ENCODE assay signal across 20 cellular contexts in genomic region chr5:75601567-75601966, GRCh38. TPM values are rescaled to one million over a fixed set of nuclear protein-coding genes. Genes with fewer than 3 reads are reported as not detected.
A peak's percentile ranks its signal among the peaks of the same experiment; 100 is the strongest.
DNase-seq lines count a peak whose midpoint lies in the region; ATAC-seq and TF ChIP-seq lines count a peak whose summit lies in the region.
"Had no signal": no experiment of that assay in that cellular context is flagged by ENCODE, and none has a peak within 500 bp of the region (broad histone marks: within the 10 kb centered on the region; RNA-seq: fewer than 3 reads in every experiment).

No MANE protein-coding gene starts in this region.

- H2AFZ ChIP-seq in mesenchymal stem cell (ENCODE audit: low read depth, low read length) (no peak overlapping the region), hepatocyte (no peak overlapping the region)

- peaks cover 4% of the 10 kb centered on the region for H3K79me1 ChIP-seq in mesenchymal stem cell (replicated peaks; ENCODE audit: low read length, poor library complexity, severe bottlenecking)

- H3K4me3 Mint-ChIP-seq in Calu3 (ENCODE audit: low read depth, unreplicated experiment): no peak overlapping the region

- H2BK12ac ChIP-seq in mesenchymal stem cell (ENCODE audit: low read length in 2 of 2): peak overlapping the region in 1 of 2 experiments; percentile 90

- no peaks in the 10 kb centered on the region for H3K27me3 ChIP-seq in brain microvascular endothelial cell (replicated peaks)
- H3K27me3 ChIP-seq in mesenchymal stem cell (ENCODE audit: control insufficient read depth in 1 of 2, insufficient read depth in 1 of 2, low read length in 2 of 2): no peaks in the 10 kb centered on the region
- no peaks in the 10 kb centered on the region for H3K27me3 ChIP-seq in hepatocyte
- H3K27me3 ChIP-seq: SJCRH30 had no signal

- no peak overlapping the region for H3K4me3 ChIP-seq in brain microvascular endothelial cell (ENCODE audit: low read depth, low read length)
- no peak overlapping the region for H3K4me3 ChIP-seq in mesenchymal stem cell (ENCODE audit: insufficient read depth in 1 of 2, low read depth in 1 of 2, low read length in 2 of 2)
- H3K4me3 ChIP-seq in coronary artery: no peak overlapping the region
- H3K4me3 ChIP-seq in hepatocyte: no peak overlapping the region
- H3K4me3 ChIP-seq: A549, SJCRH30 had no signal

- CTCF ChIA-PET in Calu3 (lab: Charles Lee): interaction anchor here (1.0 kb wide), 1 partner anchor 79 kb away, joined by 4 read pairs; no protein-coding TSS in a partner anchor

- no peaks in the 10 kb centered on the region for H3K9me3 Mint-ChIP-seq in Calu3 (ENCODE audit: low read depth, unreplicated experiment)

- no peak overlapping the region for H2BK120ac ChIP-seq in mesenchymal stem cell (ENCODE audit: low read depth, low read length)

- peaks cover 9% of the 10 kb centered on the region for H3K4me1 Mint-ChIP-seq in Calu3 (ENCODE audit: low read depth, unreplicated experiment)

- H3K9me3 ChIP-seq in mesenchymal stem cell (ENCODE audit: control insufficient read depth, low read length) (no peaks in the 10 kb centered on the region), hepatocyte (ENCODE audit: low read depth) (no peaks in the 10 kb centered on the region)
- H3K9me3 ChIP-seq: A549, SJCRH30 had no signal

- in situ Hi-C loops in brain microvascular endothelial cell (cut with HindIII; ENCODE audit: low pct_ligation_motif_present, low sequenced_read_pairs): no loop called here

- peaks cover 6% of the 10 kb centered on the region for H3K36me3 Mint-ChIP-seq in Calu3 (ENCODE audit: insufficient read depth, unreplicated experiment)

- no peak overlapping the region for H2BK15ac ChIP-seq in mesenchymal stem cell (ENCODE audit: low read depth, poor library complexity, severe bottlenecking)

- no peak overlapping the region for H4K91ac ChIP-seq in mesenchymal stem cell (ENCODE audit: low read length)

- H3K79me2 ChIP-seq in hepatocyte: no peaks in the 10 kb centered on the region

- H3K27me3 Mint-ChIP-seq in Calu3 (ENCODE audit: unreplicated experiment): no peaks in the 10 kb centered on the region

- DNase-seq in Calu3: no peak
- peak; percentile 7 for DNase-seq in NCI-H226
- no peak for DNase-seq in brain microvascular endothelial cell
- DNase-seq in mesenchymal stem cell: peak; percentile 69
- DNase-seq in NCI-H446 treated with DMSO at 0.1 percent for 48 hours (lab: John Stamatoyannopoulos, UW): no peak
- no peak for DNase-seq in coronary artery (ENCODE audit: low spot score)
- DNase-seq in hepatocyte (ENCODE audit: low spot score): no peak
- DNase-seq: C1 segment of cervical spinal cord, Karpas-422, MM.1S, NCI-H1105, NCI-H1694 treated with DMSO at 0.1 percent for 48 hours, NCI-H2107, NCI-H345, NCI-H526 treated with DMSO at 0.1 percent for 48 hours, SJCRH30 had no signal

- peak overlapping the region in 1 of 2 experiments; percentile 87 for H3K18ac ChIP-seq in mesenchymal stem cell (ENCODE audit: low read depth in 1 of 2, low read length in 2 of 2)

- no peak overlapping the region for H2AK5ac ChIP-seq in mesenchymal stem cell (ENCODE audit: low read length, severe bottlenecking)

- WGBS in mesenchymal stem cell: 95% methylated on average over 1 of the region's 1 CpG
- WGBS in hepatocyte (ENCODE audit: low lambda C conversion rate, missing lambda C conversion rate): 100% methylated on average over 1 of the region's 1 CpG

- intact Hi-C loops in Calu3 (cut with micrococcal nuclease; ENCODE audit: unreplicated experiment): no loop called here

- no peak overlapping the region for H2BK5ac ChIP-seq in mesenchymal stem cell (ENCODE audit: low read depth, low read length, poor library complexity, severe bottlenecking)

- no peak overlapping the region for H3K4me2 ChIP-seq in mesenchymal stem cell (ENCODE audit: low read length, poor library complexity, severe bottlenecking)
- H3K4me2 ChIP-seq in hepatocyte: no peak overlapping the region
- H3K4me2 ChIP-seq: A549 had no signal

- H3K27ac Mint-ChIP-seq in Calu3 (ENCODE audit: unreplicated experiment): peak overlapping the region; percentile 37

- no peaks in the 10 kb centered on the region for H3K9me2 ChIP-seq in hepatocyte (replicated peaks; ENCODE audit: insufficient read depth)

- peak overlapping the region; percentile 86 for H3K27ac ChIP-seq in brain microvascular endothelial cell
- no peak overlapping the region for H3K27ac ChIP-seq in mesenchymal stem cell (ENCODE audit: low read length, poor library complexity, severe bottlenecking)
- H3K27ac ChIP-seq in coronary artery: no peak overlapping the region
- no peak overlapping the region for H3K27ac ChIP-seq in hepatocyte
- H3K27ac ChIP-seq: A549, SJCRH30 had no signal

- no peaks in the 10 kb centered on the region for H3K36me3 ChIP-seq in brain microvascular endothelial cell (replicated peaks)
- peaks cover 0 to 58% of the 10 kb centered on the region in 2 experiments for H3K36me3 ChIP-seq in mesenchymal stem cell (ENCODE audit: control insufficient read depth in 1 of 2, insufficient read depth in 2 of 2, low read depth in 1 of 2, low read length in 2 of 2)
- no peaks in the 10 kb centered on the region for H3K36me3 ChIP-seq in hepatocyte (replicated peaks; ENCODE audit: insufficient read depth, low read depth)

- H3K4ac ChIP-seq in mesenchymal stem cell (ENCODE audit: low read depth in 1 of 2, low read length in 2 of 2): peak overlapping the region in 1 of 2 experiments; percentile 67

- no TSS peak for BruUV-seq in Calu3 (replicated peaks; lab: Mats Ljungman, UMichigan)

- H3K4me1 ChIP-seq in mesenchymal stem cell (ENCODE audit: control insufficient read depth, insufficient read depth, low read depth, low read length) (peaks cover 2% of the 10 kb centered on the region), hepatocyte (ENCODE audit: insufficient read depth) (peaks cover 6% of the 10 kb centered on the region)
- H3K4me1 ChIP-seq: A549, SJCRH30 had no signal

- no peak overlapping the region for H4K8ac ChIP-seq in mesenchymal stem cell (ENCODE audit: low read length)

- H3K14ac ChIP-seq in mesenchymal stem cell (ENCODE audit: low read length in 2 of 2): peak overlapping the region in 1 of 2 experiments; percentile 75

- no peak for ATAC-seq in HG03442 (IDR thresholded peaks at IDR 0.05; ENCODE audit: unreplicated experiment)
- ATAC-seq: HCT116 had no signal

- H4K20me1 ChIP-seq in hepatocyte (ENCODE audit: insufficient read depth, poor library complexity, severe bottlenecking): no peaks in the 10 kb centered on the region

- no peak overlapping the region for H3K9ac ChIP-seq in mesenchymal stem cell (ENCODE audit: low read length)

- no peak overlapping the region for H3K23ac ChIP-seq in mesenchymal stem cell (ENCODE audit: low read length in 2 of 2)

- TF ChIP-seq CTCF in Calu3 (IDR thresholded peaks at IDR 0.05; ENCODE audit: unreplicated experiment) (no peak), brain microvascular endothelial cell (IDR thresholded peaks at IDR 0.05; ENCODE audit: low read depth, low read length, missing control alignments) (no peak), coronary artery (IDR thresholded peaks at IDR 0.05) (no peak), hepatocyte (IDR thresholded peaks at IDR 0.05; ENCODE audit: poor library complexity) (no peak)

RNA-seq across cellular contexts. Expression of gene ANKDD1B, which starts 9.7 kb away (rescaled TPM):
- 1.3 and 1.6 TPM in 2 replicates for total RNA-seq in Calu3 (2022)
- 0.07 TPM for polyA plus RNA-seq in mesenchymal stem cell (2013, experiment 1 of 2)
- polyA plus RNA-seq in mesenchymal stem cell (2013, experiment 2 of 2): 0.08 TPM
- 1.4 and 4.7 TPM in 2 replicates for total RNA-seq in hepatocyte
- 0.71 and 2.3 TPM in 2 replicates for polyA plus RNA-seq in hepatocyte
- total RNA-seq: OCI-LY7, SJCRH30 had no signal

Comparison
In these comparisons a context has a peak if more than half of its experiments do, and no peak if none do; other contexts are left out.
1. DNase-seq: peak in NCI-H226 (single experiment) and mesenchymal stem cell (single experiment); none in Calu3 (single experiment), brain microvascular endothelial cell (single experiment), NCI-H446 treated with DMSO at 0.1 percent for 48 hours (single experiment), coronary artery (single experiment) and hepatocyte (single experiment).